8 cellular contexts compared by ENCODE assay signal in the genomic region with DNA sequence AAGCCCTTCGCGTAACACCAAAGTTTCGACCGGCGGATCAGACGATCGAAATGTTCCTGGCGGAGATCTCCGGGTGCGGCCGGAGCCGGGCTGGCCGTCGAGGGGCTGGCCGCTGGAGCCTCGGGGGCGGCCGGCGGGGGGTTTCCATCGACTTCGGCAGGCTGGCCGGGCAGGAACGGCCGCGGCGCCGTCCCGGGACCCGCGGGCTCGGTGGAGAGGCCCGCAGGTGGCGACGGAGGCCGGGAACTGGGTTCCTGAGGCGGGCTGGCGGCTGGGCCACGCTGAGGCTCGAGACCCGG. TPM values are rescaled to one million over a fixed set of nuclear protein-coding genes. Genes with fewer than 3 reads are reported as not detected.
DNase-seq lines count a peak whose midpoint lies in the region; ATAC-seq and TF ChIP-seq lines count a peak whose summit lies in the region.

No MANE protein-coding gene starts in this region.

- DNase-seq in EL (peak; percentile 38), neural progenitor cell (ENCODE audit: low spot score) (peak; percentile 73), NCI-H187 treated with DMSO at 0.1 percent for 48 hours (lab: John Stamatoyannopoulos, UW) (no peak), NCI-H2171 treated with DMSO at 0.1 percent for 48 hours (lab: John Stamatoyannopoulos, UW) (no peak)
- no peak for DNase-seq in stimulated activated CD4-positive, alpha-beta T cell treated with anti-CD3 and anti-CD28 coated beads, Interleukin-4, amount 100 ng/mL, for 1 hour

- peak overlapping the region; percentile 7 for H3K9ac ChIP-seq in neural progenitor cell

- H3K27ac ChIP-seq in ectodermal cell (ENCODE audit: insufficient read depth, low read depth, low read length, poor library complexity, severe bottlenecking), result no peak overlapping the region
- H3K27ac ChIP-seq in neural progenitor cell, result no peak overlapping the region

- H3K4me1 Mint-ChIP-seq in neural progenitor cell, result peaks cover 38% of the 10 kb centered on the region

- 0 to 1% methylated on average over 40 of the region's 40 CpGs for WGBS in ectodermal cell, 2 experiments

- no peaks in the 10 kb centered on the region for H3K36me3 Mint-ChIP-seq in neural progenitor cell

- peaks cover 35% of the 10 kb centered on the region for H4K20me1 ChIP-seq in neural progenitor cell (ENCODE audit: low read depth)

- peak overlapping the region; percentile 93 for H3K4me3 Mint-ChIP-seq in neural progenitor cell

- peak overlapping the region; percentile 82 for H3K4me3 ChIP-seq in ectodermal cell (ENCODE audit: insufficient read depth, low read depth, low read length)
- peak overlapping the region; percentile 72 for H3K4me3 ChIP-seq in neural progenitor cell

- no peaks in the 10 kb centered on the region for H3K9me3 Mint-ChIP-seq in neural progenitor cell

- no peak for TF ChIP-seq CTCF in neural progenitor cell (IDR thresholded peaks at IDR 0.05)

- H3K36me3 ChIP-seq in ectodermal cell (ENCODE audit: control insufficient read depth, insufficient read depth, low read length), result no peaks in the 10 kb centered on the region
- H3K36me3 ChIP-seq in neural progenitor cell, result no peaks in the 10 kb centered on the region

- H3K79me2 ChIP-seq in neural progenitor cell (ENCODE audit: low read depth), result peaks cover 26% of the 10 kb centered on the region

- peaks cover 30% of the 10 kb centered on the region for H3K4me1 ChIP-seq in ectodermal cell (ENCODE audit: control insufficient read depth, insufficient read depth, low read length)
- H3K4me1 ChIP-seq in neural progenitor cell, result peaks cover 38% of the 10 kb centered on the region

- H3K27me3 ChIP-seq in ectodermal cell (ENCODE audit: control insufficient read depth, insufficient read depth, low read length, poor library complexity, severe bottlenecking), result peaks cover 56% of the 10 kb centered on the region
- peaks cover 86% of the 10 kb centered on the region for H3K27me3 ChIP-seq in neural progenitor cell

- ATAC-seq in HG02885 (IDR thresholded peaks at IDR 0.05; ENCODE audit: poor library complexity, unreplicated experiment), result peak; percentile 15
- no peak for ATAC-seq in HG02981 (IDR thresholded peaks at IDR 0.05; ENCODE audit: unreplicated experiment)

- H3K27me3 Mint-ChIP-seq in neural progenitor cell (ENCODE audit: insufficient read depth, low read depth), result peaks cover 53% of the 10 kb centered on the region

- no peak overlapping the region for H2AFZ ChIP-seq in neural progenitor cell (replicated peaks)

- H3K4me2 ChIP-seq in neural progenitor cell, result peak overlapping the region; percentile 100

- peaks cover 31% of the 10 kb centered on the region for H3F3A ChIP-seq in neural progenitor cell (ENCODE audit: low read depth)

- H3K9me3 ChIP-seq in ectodermal cell (ENCODE audit: control insufficient read depth, low read length), result no peaks in the 10 kb centered on the region
- H3K9me3 ChIP-seq in neural progenitor cell (ENCODE audit: low read depth), result no peaks in the 10 kb centered on the region

- H3K27ac Mint-ChIP-seq in neural progenitor cell, result no peak overlapping the region

RNA-seq across cellular contexts. Expression of gene EPOP, which starts 1.1 kb away (rescaled TPM):
- 32.9 TPM for polyA plus RNA-seq in ectodermal cell (2013, experiment 1 of 4)
- polyA plus RNA-seq in ectodermal cell (2013, experiment 2 of 4), result 31.6 TPM
- polyA plus RNA-seq in ectodermal cell (2013, experiment 3 of 4), result 25.6 TPM
- 27.4 TPM for polyA plus RNA-seq in ectodermal cell (2013, experiment 4 of 4)
- 8.0 and 19.3 TPM in 2 replicates for total RNA-seq in neural progenitor cell (ENCODE audit: low replicate concordance)

RNA-seq across cellular contexts. Expression of gene MLLT6, which starts 31.4 kb away (rescaled TPM):
- polyA plus RNA-seq in ectodermal cell (2013, experiment 1 of 4), result 43.9 TPM
- polyA plus RNA-seq in ectodermal cell (2013, experiment 2 of 4), result 52.0 TPM
- 39.9 TPM for polyA plus RNA-seq in ectodermal cell (2013, experiment 3 of 4)
- polyA plus RNA-seq in ectodermal cell (2013, experiment 4 of 4), result 46.5 TPM
- total RNA-seq in neural progenitor cell (ENCODE audit: low replicate concordance), result 7.4 and 24.4 TPM in 2 replicates

RNA-seq across cellular contexts. Expression of gene CISD3, which starts 56.5 kb away (rescaled TPM):
- polyA plus RNA-seq in ectodermal cell (2013, experiment 1 of 4), result 7.1 TPM
- polyA plus RNA-seq in ectodermal cell (2013, experiment 2 of 4), result 6.5 TPM
- polyA plus RNA-seq in ectodermal cell (2013, experiment 3 of 4), result 5.4 TPM
- polyA plus RNA-seq in ectodermal cell (2013, experiment 4 of 4), result 7.1 TPM
- total RNA-seq in neural progenitor cell (ENCODE audit: low replicate concordance), result 0.60 and 1.0 TPM in 2 replicates

Comparison
In these comparisons a context has a peak if more than half of its experiments do, and no peak if none do; other contexts are left out.
1. DNase-seq: peak in EL (single experiment) and neural progenitor cell (single experiment); none in stimulated activated CD4-positive, alpha-beta T cell treated with anti-CD3 and anti-CD28 coated beads, Interleukin-4, amount 100 ng/mL, for 1 hour (single experiment), NCI-H187 treated with DMSO at 0.1 percent for 48 hours (single experiment) and NCI-H2171 treated with DMSO at 0.1 percent for 48 hours (single experiment).